8 cellular contexts compared by ENCODE assay signal in genomic region chr5:168047043-168047668, GRCh38.
DNase-seq lines count a peak whose midpoint lies in the region; ATAC-seq and TF ChIP-seq lines count a peak whose summit lies in the region.

No MANE protein-coding gene starts in this region.

- no peak overlapping the region for H3K14ac ChIP-seq in IMR-90 (replicated peaks; ENCODE audit: low read depth, low read length)

- DNase-seq in IMR-90 (peak; percentile 22), RPMI7951 (ENCODE audit: low read depth) (peak; percentile 57), foreskin fibroblast (peak in 1 of 2 donors; percentile 8), progenitor cell of endocrine pancreas (ENCODE audit: low spot score, unreplicated experiment) (peak; percentile 24), mesenteric fat pad (ENCODE audit: low spot score) (no peak)
- no peak for DNase-seq in effector CD4-positive, alpha-beta T cell

- H3K9ac ChIP-seq in IMR-90 (ENCODE audit: low read depth, low read length) = no peak overlapping the region

- in situ Hi-C loops in IMR-90 (cut with MboI; ENCODE audit: low sequenced_read_pairs) = no loop called here

- no peak overlapping the region for H3K27ac Mint-ChIP-seq in progenitor cell of endocrine pancreas

- no peak overlapping the region for H3K4ac ChIP-seq in IMR-90 (ENCODE audit: low read depth, low read length)

- H3K9me3 ChIP-seq in IMR-90 (ENCODE audit: control insufficient read depth, insufficient read depth, low read length) = no peaks in the 10 kb centered on the region

- no peak overlapping the region for H3K4me3 ChIP-seq in IMR-90 (ENCODE audit: insufficient read depth, low read depth, low read length)
- H3K4me3 ChIP-seq in foreskin fibroblast (ENCODE audit: low read depth in 1 of 2, low read length in 2 of 2) = no peak overlapping the region

- H3K9me3 Mint-ChIP-seq in progenitor cell of endocrine pancreas (ENCODE audit: low read depth) = no peaks in the 10 kb centered on the region

- ATAC-seq in GM18519 (IDR thresholded peaks at IDR 0.05; ENCODE audit: low FRiP score, unreplicated experiment) (peak; percentile 53), IMR-90 (ENCODE audit: low read depth) (no peak)

- H3K4me1 ChIP-seq in IMR-90 (ENCODE audit: control insufficient read depth, insufficient read depth, low read length) = no peaks in the 10 kb centered on the region

- no peak overlapping the region for H2BK5ac ChIP-seq in IMR-90 (ENCODE audit: low read depth, low read length, poor library complexity, severe bottlenecking)

- no peak overlapping the region for H3K56ac ChIP-seq in IMR-90 (ENCODE audit: extremely low read depth, insufficient read depth, low read length)

- 46% methylated on average over 10 of the region's 11 CpGs; no CpG with 5 or more reads in 1 of the 2 experiments for WGBS in IMR-90 (ENCODE audit: extremely low coverage in 2 of 2, insufficient read length in 1 of 2), 2 experiments

- CTCF ChIA-PET in IMR-90 (lab: Yijun Ruan, JAX) = interaction anchor here (0.5 to 1.1 kb wide), 5 partner anchors 15 to 468 kb away, joined by 3 read pairs; no protein-coding TSS in a partner anchor

- no peak overlapping the region for H3K18ac ChIP-seq in IMR-90 (ENCODE audit: low read depth, low read length)

- no peak overlapping the region for H2BK120ac ChIP-seq in IMR-90 (ENCODE audit: low read depth, low read length)

- H3K27me3 ChIP-seq in IMR-90 (ENCODE audit: control insufficient read depth, insufficient read depth, low read length) = no peaks in the 10 kb centered on the region

- no peak overlapping the region for H3K4me2 ChIP-seq in IMR-90 (ENCODE audit: low read depth, low read length)

- H3K4me1 Mint-ChIP-seq in progenitor cell of endocrine pancreas (ENCODE audit: low read depth) = peaks cover 15% of the 10 kb centered on the region

- no peaks in the 10 kb centered on the region for H3K9me1 ChIP-seq in IMR-90 (ENCODE audit: insufficient read depth, low read length)

- H2BK20ac ChIP-seq in IMR-90 (ENCODE audit: low read depth, low read length) = no peak overlapping the region

- H2AK9ac ChIP-seq in IMR-90 (replicated peaks; ENCODE audit: low read depth, low read length, poor library complexity) = no peak overlapping the region

- H2BK15ac ChIP-seq in IMR-90 (ENCODE audit: low read depth, low read length) = no peak overlapping the region

- TF ChIP-seq CTCF in C4-2B (conservative IDR thresholded peaks at IDR 0.05) (peak; percentile 85), IMR-90 (conservative IDR thresholded peaks at IDR 0.05; ENCODE audit: low read depth, low read length) (peak; percentile 35), foreskin fibroblast (IDR thresholded peaks at IDR 0.05; ENCODE audit: low read depth, low read length) (peak; percentile 18), progenitor cell of endocrine pancreas (IDR thresholded peaks at IDR 0.05; ENCODE audit: unreplicated experiment) (peak; percentile 73)

- H3K27ac ChIP-seq in C4-2B (no peak overlapping the region), IMR-90 (ENCODE audit: insufficient read depth, low read length) (no peak overlapping the region)

- intact Hi-C loops in IMR-90 (cut with micrococcal nuclease) = no loop called here

- no peak for TF ChIP-seq POLR2A in IMR-90 (IDR thresholded peaks at IDR 0.05; ENCODE audit: low read depth, low read length)

- no peaks in the 10 kb centered on the region for H3K36me3 Mint-ChIP-seq in progenitor cell of endocrine pancreas (ENCODE audit: insufficient read depth)

- peaks cover 53% of the 10 kb centered on the region for H3K27me3 Mint-ChIP-seq in progenitor cell of endocrine pancreas

- no peak overlapping the region for H2AK5ac ChIP-seq in IMR-90 (ENCODE audit: low read depth, low read length)

- no peak overlapping the region for H4K91ac ChIP-seq in IMR-90 (ENCODE audit: insufficient read depth, low read depth, low read length)

- H4K5ac ChIP-seq in IMR-90 (ENCODE audit: low read depth, low read length) = no peak overlapping the region

- TF ChIP-seq RAD21 in IMR-90 (IDR thresholded peaks at IDR 0.05; ENCODE audit: low read length) = peak; percentile 56

- no TSS peak for BruUV-seq in IMR-90 (replicated peaks; lab: Mats Ljungman, UMichigan)

- H3K79me1 ChIP-seq in IMR-90 (ENCODE audit: low read depth in 1 of 2, low read length in 2 of 2) = no peaks in the 10 kb centered on the region

- H4K20me1 ChIP-seq in IMR-90 (ENCODE audit: insufficient read depth, low read length) = no peaks in the 10 kb centered on the region

- H2AFZ ChIP-seq in IMR-90 (replicated peaks; ENCODE audit: low read length, poor library complexity) = no peak overlapping the region

- H3K36me3 ChIP-seq in IMR-90 (ENCODE audit: control insufficient read depth, insufficient read depth, low read length) = no peaks in the 10 kb centered on the region

- dilution Hi-C loops in IMR-90 (cut with HindIII; ENCODE audit: low sequenced_read_pairs, unreplicated experiment) = no loop called here

- POLR2A ChIA-PET in IMR-90 (lab: Charles Lee; ENCODE audit: unreplicated experiment) = no interaction called here

- no peak overlapping the region for H4K8ac ChIP-seq in IMR-90 (ENCODE audit: low read depth in 2 of 2, low read length in 2 of 2)

- H3K4me3 Mint-ChIP-seq in progenitor cell of endocrine pancreas (ENCODE audit: low read depth) = no peak overlapping the region

- H3K23ac ChIP-seq in IMR-90 (ENCODE audit: low read depth, low read length) = no peak overlapping the region

TF ChIP-seq in IMR-90, 13 proteins besides CTCF, POLR2A, EP300 and RAD21:
- TF ChIP-seq SMC3 (IDR thresholded peaks at IDR 0.05; ENCODE audit: low read depth, low read length) (peak; percentile 27), CHD1 (IDR thresholded peaks at IDR 0.05; ENCODE audit: low read depth, low read length) (no peak), RCOR1 (IDR thresholded peaks at IDR 0.05; ENCODE audit: insufficient replicate concordance, low read length) (no peak)
TF ChIP-seq in IMR-90: peak in this region for 1.

Comparison
In these comparisons a context has a peak if more than half of its experiments do, and no peak if none do; other contexts are left out.
1. CTCF ChIP-seq: peak in every context shown above with its lines; median percentile 85 in C4-2B; 73 in progenitor cell of endocrine pancreas; 35 in IMR-90; 18 in foreskin fibroblast.
2. DNase-seq: peak in IMR-90 (single experiment), RPMI7951 (single experiment) and progenitor cell of endocrine pancreas (single experiment); none in mesenteric fat pad (single experiment) and effector CD4-positive, alpha-beta T cell (single experiment).